Comparison of ENCODE assay signal across 11 cellular contexts in genomic region chr3:37183375-37183831, GRCh38. TPM values are rescaled to one million over a fixed set of nuclear protein-coding genes. Genes with fewer than 3 reads are reported as not detected.
DNase-seq lines count a peak whose midpoint lies in the region; ATAC-seq, FAIRE-seq and TF ChIP-seq lines count a peak whose summit lies in the region.
"Had no signal": no experiment of that assay in that cellular context is flagged by ENCODE, and none has a peak within 500 bp of the region (broad histone marks: within the 10 kb centered on the region; RNA-seq: fewer than 3 reads in every experiment).

No MANE protein-coding gene starts in this region.

- intact Hi-C loops in esophagus muscularis mucosa (cut with DNase I) = no loop called here

- no peak overlapping the region for H4K12ac ChIP-seq in trophoblast cell (ENCODE audit: low read depth, low read length)

- H3K4me2 ChIP-seq in trophoblast cell (ENCODE audit: low read length) = no peak overlapping the region

- H2BK5ac ChIP-seq in trophoblast cell (ENCODE audit: low read depth, low read length, poor library complexity) = no peak overlapping the region

- no peak overlapping the region for H2AK5ac ChIP-seq in trophoblast cell (ENCODE audit: low read length)

- H2BK120ac ChIP-seq in trophoblast cell (ENCODE audit: insufficient read depth, low read length, poor library complexity) = no peak overlapping the region

- TF ChIP-seq POLR2A in esophagus muscularis mucosa (IDR thresholded peaks at IDR 0.05; ENCODE audit: low read depth) = no peak

- no peak overlapping the region for H2BK12ac ChIP-seq in trophoblast cell (ENCODE audit: low read length)

- H3K36me3 ChIP-seq in esophagus muscularis mucosa (no peaks in the 10 kb centered on the region), trophoblast cell (ENCODE audit: control insufficient read depth in 1 of 2, insufficient read depth in 2 of 2, low read length in 2 of 2) (peaks cover 0 to 2% of the 10 kb centered on the region in 2 experiments)
- H3K36me3 ChIP-seq: adrenal gland had no signal

- WGBS in esophagus muscularis mucosa = 47% methylated on average over 3 of the region's 3 CpGs
- no CpG with 5 or more reads among the region's 3 CpGs for WGBS in trophoblast cell (ENCODE audit: extremely low coverage, insufficient coverage, insufficient read length)

- H4K91ac ChIP-seq in trophoblast cell (ENCODE audit: low read depth, low read length) = no peak overlapping the region

- TF ChIP-seq CTCF in esophagus muscularis mucosa (IDR thresholded peaks at IDR 0.05) (no peak), D721Med (IDR thresholded peaks at IDR 0.05; ENCODE audit: insufficient read depth, missing control alignments) (no peak)

- H3K9ac ChIP-seq in trophoblast cell (ENCODE audit: low read length) = no peak overlapping the region

- no peaks in the 10 kb centered on the region for H3K9me3 ChIP-seq in esophagus muscularis mucosa
- H3K9me3 ChIP-seq in trophoblast cell (ENCODE audit: insufficient read depth, low read depth, low read length) = no peaks in the 10 kb centered on the region
- H3K9me3 ChIP-seq: adrenal gland had no signal

- no peak overlapping the region for H3K14ac ChIP-seq in trophoblast cell (ENCODE audit: low read length)

- H2AFZ ChIP-seq in trophoblast cell (ENCODE audit: insufficient read depth, low read length, poor library complexity) = no peak overlapping the region

- no peaks in the 10 kb centered on the region for H3K27me3 ChIP-seq in esophagus muscularis mucosa
- no peaks in the 10 kb centered on the region for H3K27me3 ChIP-seq in trophoblast cell (ENCODE audit: insufficient read depth, low read length)
- H3K27me3 ChIP-seq: adrenal gland had no signal

- H3K79me1 ChIP-seq in trophoblast cell (ENCODE audit: low read length) = no peaks in the 10 kb centered on the region

- H3K18ac ChIP-seq in trophoblast cell (ENCODE audit: low read length) = no peak overlapping the region

- FAIRE-seq in RCC 7860 (lab: Jason Lieb, UNC) = peak; percentile 92
- no peak for FAIRE-seq in D721Med (lab: Jason Lieb, UNC)

- no peaks in the 10 kb centered on the region for H3K79me2 ChIP-seq in trophoblast cell (ENCODE audit: control insufficient read depth, insufficient read depth, low read length, poor library complexity)

- no peak overlapping the region for H3K23ac ChIP-seq in trophoblast cell (ENCODE audit: low read length)

- ATAC-seq in GM19455 (IDR thresholded peaks at IDR 0.05; ENCODE audit: unreplicated experiment) (no peak), HG03196 (IDR thresholded peaks at IDR 0.05; ENCODE audit: unreplicated experiment) (no peak)
- ATAC-seq: CD8-positive, alpha-beta T cell had no signal

- H3K4me1 ChIP-seq in esophagus muscularis mucosa (peaks cover 36 to 58% (median 41%) of the 10 kb centered on the region in 4 donors), trophoblast cell (ENCODE audit: control insufficient read depth in 1 of 2, insufficient read depth in 2 of 2, low read length in 2 of 2) (peaks cover 0 to 2% of the 10 kb centered on the region in 2 experiments)

- H3K27ac ChIP-seq in esophagus muscularis mucosa (replicated peaks in 1 of 4) (peak overlapping the region; percentile 70 to 80 (median 74)), trophoblast cell (ENCODE audit: low read depth, low read length) (no peak overlapping the region)

- TF ChIP-seq EP300 in esophagus muscularis mucosa (IDR thresholded peaks at IDR 0.05) = no peak

- peak; percentile 70 for DNase-seq in AG08395 (ENCODE audit: low spot score)
- DNase-seq in RCC 7860 (ENCODE audit: low spot score) = peak; percentile 79
- no peak for DNase-seq in esophagus muscularis mucosa (ENCODE audit: extremely low spot score)
- DNase-seq in trophoblast cell = peak; percentile 82 to 98
- DNase-seq in D721Med (ENCODE audit: insufficient read length, low spot score) = no peak
- no peak for DNase-seq in DMS 273 (lab: John Stamatoyannopoulos, UW; ENCODE audit: unreplicated experiment)
- DNase-seq: adrenal gland; CD8-positive, alpha-beta T cell; NCI-H2171 had no signal

- H4K8ac ChIP-seq in trophoblast cell (ENCODE audit: low read depth, low read length) = no peak overlapping the region

- peak overlapping the region in 2 of 4 donors; percentile 1 to 11 for H3K4me3 ChIP-seq in esophagus muscularis mucosa
- H3K4me3 ChIP-seq in trophoblast cell (ENCODE audit: low read depth, low read length) = no peak overlapping the region
- H3K4me3 ChIP-seq: adrenal gland had no signal

- no peak overlapping the region for H3K4ac ChIP-seq in trophoblast cell (ENCODE audit: low read depth, low read length)

RNA-seq across cellular contexts. Expression of gene LRRFIP2, which starts 9.0 kb away (rescaled TPM):
- 100 to 1,000 TPM in 1 of 4 donors, 10 to 100 TPM in 3; 76.9 to 104 (median 93.4) TPM for total RNA-seq in esophagus muscularis mucosa
- 38.9 and 39.7 TPM in 2 replicates for polyA plus RNA-seq in trophoblast cell (2013)

RNA-seq across cellular contexts. Expression of gene GOLGA4, which starts 59.7 kb away (rescaled TPM):
- 10 to 100 TPM; 67.8 to 99.5 (median 85.1) TPM for total RNA-seq in esophagus muscularis mucosa
- 115 TPM in 2 replicates for polyA plus RNA-seq in trophoblast cell (2013)

Comparison
In these comparisons a context has a peak if more than half of its experiments do, and no peak if none do; other contexts are left out.
1. DNase-seq: peak in AG08395 (single experiment), RCC 7860 (single experiment) and trophoblast cell (2 of 2); none in esophagus muscularis mucosa (single experiment), D721Med (single experiment) and DMS 273 (single experiment).